13 cellular contexts compared by ENCODE assay signal in genomic region chr16:209359-209758, GRCh38. TPM values are rescaled to one million over a fixed set of nuclear protein-coding genes. Genes with fewer than 3 reads are reported as not detected.
DNase-seq lines count a peak whose midpoint lies in the region; ATAC-seq and TF ChIP-seq lines count a peak whose summit lies in the region.
"Not testable (repeated sequence)": the region's sequence is repeated elsewhere in the genome, so short reads cannot be mapped to it uniquely, and the experiment has no call there.
"Had no signal": no experiment of that assay in that cellular context is flagged by ENCODE, and none has a peak within 500 bp of the region (broad histone marks: within the 10 kb centered on the region; RNA-seq: fewer than 3 reads in every experiment).

No MANE protein-coding gene starts in this region.

- POLR2A ChIA-PET in IMR-90 (lab: Charles Lee; ENCODE audit: unreplicated experiment): not testable (repeated sequence)

- H2AFZ ChIP-seq in IMR-90 (replicated peaks; ENCODE audit: low read length, poor library complexity): not testable (repeated sequence)

- not testable (repeated sequence) for H2AK5ac ChIP-seq in IMR-90 (ENCODE audit: low read depth, low read length)

- not testable (repeated sequence) for TF ChIP-seq POLR2A in IMR-90 (IDR thresholded peaks at IDR 0.05; ENCODE audit: low read depth, low read length)

- ATAC-seq in IMR-90 (ENCODE audit: low read depth): peak; percentile 58
- ATAC-seq in psoas muscle: peak; percentile 47 to 79 (median 69)

- H3K79me1 ChIP-seq in IMR-90 (ENCODE audit: low read depth in 1 of 2, low read length in 2 of 2): peaks cover 42 to 81% of the 10 kb centered on the region in 2 experiments

- not testable (repeated sequence) for H3K56ac ChIP-seq in IMR-90 (ENCODE audit: extremely low read depth, insufficient read depth, low read length)

- not testable (repeated sequence) for H3K27me3 ChIP-seq in IMR-90 (ENCODE audit: control insufficient read depth, insufficient read depth, low read length); psoas muscle (ENCODE audit: insufficient read depth in 3 of 3, low read length in 2 of 3); skeletal muscle tissue (ENCODE audit: control insufficient read depth in 3 of 3, insufficient read depth in 3 of 3, low read length in 3 of 3)

- not testable (repeated sequence) for H3K27ac ChIP-seq in IMR-90 (ENCODE audit: insufficient read depth, low read length)
- H3K27ac ChIP-seq in psoas muscle (peak overlapping the region; percentile 53), skeletal muscle tissue (ENCODE audit: low read depth, low read length) (peak overlapping the region; percentile 32)

- not testable (repeated sequence) for H2BK15ac ChIP-seq in IMR-90 (ENCODE audit: low read depth, low read length)

- not testable (repeated sequence) for H3K9ac ChIP-seq in IMR-90 (ENCODE audit: low read depth, low read length); skeletal muscle tissue (ENCODE audit: low read depth in 1 of 3, low read length in 3 of 3)

- WGBS in IMR-90 (ENCODE audit: extremely low coverage in 2 of 2, insufficient read length in 1 of 2), 2 experiments: no CpG with 5 or more reads among the region's 4 CpGs
- 51 to 69% (median 57%) methylated on average over 4 of the region's 4 CpGs for WGBS in psoas muscle, 3 donors

- H3K4ac ChIP-seq in IMR-90 (ENCODE audit: low read depth, low read length): not testable (repeated sequence)

- H3K4me3 ChIP-seq in IMR-90 (ENCODE audit: insufficient read depth, low read depth, low read length); fibroblast of villous mesenchyme (ENCODE audit: low read depth, low read length); psoas muscle; skeletal muscle tissue (ENCODE audit: low read length in 3 of 3): not testable (repeated sequence)

- H3K14ac ChIP-seq in IMR-90 (replicated peaks; ENCODE audit: low read depth, low read length): not testable (repeated sequence)

- H4K91ac ChIP-seq in IMR-90 (ENCODE audit: insufficient read depth, low read depth, low read length): not testable (repeated sequence)

- not testable (repeated sequence) for H3K9me1 ChIP-seq in IMR-90 (ENCODE audit: insufficient read depth, low read length)

- H2BK120ac ChIP-seq in IMR-90 (ENCODE audit: low read depth, low read length): not testable (repeated sequence)

- H4K20me1 ChIP-seq in IMR-90 (ENCODE audit: insufficient read depth, low read length): peaks cover 65% of the 10 kb centered on the region

- not testable (repeated sequence) for H2BK20ac ChIP-seq in IMR-90 (ENCODE audit: low read depth, low read length)

- not testable (repeated sequence) for BruUV-seq in IMR-90 (replicated peaks; lab: Mats Ljungman, UMichigan)

- H3K4me1 ChIP-seq in IMR-90 (ENCODE audit: control insufficient read depth, insufficient read depth, low read length); skeletal muscle tissue (ENCODE audit: control insufficient read depth in 3 of 3, insufficient read depth in 3 of 3, low read length in 3 of 3): not testable (repeated sequence)
- H3K4me1 ChIP-seq in psoas muscle: peaks cover 27% of the 10 kb centered on the region

- not testable (repeated sequence) for H3K4me2 ChIP-seq in IMR-90 (ENCODE audit: low read depth, low read length)

- dilution Hi-C loops in IMR-90 (cut with HindIII; ENCODE audit: low sequenced_read_pairs, unreplicated experiment): not testable (repeated sequence)

- not testable (repeated sequence) for H2BK5ac ChIP-seq in IMR-90 (ENCODE audit: low read depth, low read length, poor library complexity, severe bottlenecking)

- H3K9me3 ChIP-seq in IMR-90 (ENCODE audit: control insufficient read depth, insufficient read depth, low read length); psoas muscle; skeletal muscle tissue (ENCODE audit: control insufficient read depth in 3 of 3, low read length in 3 of 3): not testable (repeated sequence)

- not testable (repeated sequence) for H2AK9ac ChIP-seq in IMR-90 (replicated peaks; ENCODE audit: low read depth, low read length, poor library complexity)

- CTCF ChIA-PET in IMR-90 (lab: Yijun Ruan, JAX): interaction anchor here (0.6 kb wide), 1 partner anchor 59 kb away, joined by 4 read pairs; no protein-coding TSS in a partner anchor

- H3K36me3 ChIP-seq in IMR-90 (ENCODE audit: control insufficient read depth, insufficient read depth, low read length) (peaks cover 56% of the 10 kb centered on the region), psoas muscle (ENCODE audit: insufficient read depth in 1 of 2, low read depth in 1 of 2) (peaks cover 19 to 89% of the 10 kb centered on the region in 2 donors), skeletal muscle tissue (ENCODE audit: control insufficient read depth in 3 of 3, insufficient read depth in 3 of 3, low read length in 3 of 3) (peaks cover 26 to 53% (median 49%) of the 10 kb centered on the region in 3 donors)

- intact Hi-C loops in IMR-90 (cut with micrococcal nuclease): not testable (repeated sequence)
- intact Hi-C loops in psoas muscle (cut with DNase I): loop anchor here in 1 of 2 donors (10.0 kb wide), 1 partner anchor 145 kb away; the partner anchor contains the start of gene AXIN1

- not testable (repeated sequence) for H3K23ac ChIP-seq in IMR-90 (ENCODE audit: low read depth, low read length)

- H3K18ac ChIP-seq in IMR-90 (ENCODE audit: low read depth, low read length): not testable (repeated sequence)

- DNase-seq in IMR-90 (peak; percentile 15), amniotic epithelial cell (ENCODE audit: low read depth) (peak; percentile 44), fibroblast of villous mesenchyme (ENCODE audit: low read depth) (peak; percentile 34)
- DNase-seq in psoas muscle: not testable (repeated sequence)

- not testable (repeated sequence) for TF ChIP-seq RAD21 in IMR-90 (IDR thresholded peaks at IDR 0.05; ENCODE audit: low read length)

- not testable (repeated sequence) for TF ChIP-seq CTCF in IMR-90 (conservative IDR thresholded peaks at IDR 0.05; ENCODE audit: low read depth, low read length); fibroblast of villous mesenchyme (IDR thresholded peaks at IDR 0.05; ENCODE audit: insufficient read depth, low read depth, low read length); psoas muscle (IDR thresholded peaks at IDR 0.05)

- not testable (repeated sequence) for H4K8ac ChIP-seq in IMR-90 (ENCODE audit: low read depth in 2 of 2, low read length in 2 of 2)

- in situ Hi-C loops in IMR-90 (cut with MboI; ENCODE audit: low sequenced_read_pairs): not testable (repeated sequence)

- not testable (repeated sequence) for H4K5ac ChIP-seq in IMR-90 (ENCODE audit: low read depth, low read length)

TF ChIP-seq in IMR-90, 13 proteins besides CTCF, POLR2A, EP300 and RAD21:
- TF ChIP-seq CEBPB (IDR thresholded peaks at IDR 0.05; ENCODE audit: low read depth, low read length): peak; percentile 21; the same call in 1 of the 2 replicates

RNA-seq across cellular contexts. Expression of gene LUC7L, which starts 19.9 kb away (rescaled TPM):
- total RNA-seq in IMR-90 (2012; rRNA removed) (21.5 and 33.3 TPM in 2 replicates), fibroblast of villous mesenchyme (44.1 and 52.7 TPM in 2 replicates), psoas muscle (10 to 100 TPM; 23.8 to 30.3 (median 27.1) TPM), skeletal muscle tissue (38.1 TPM)
- polyA plus RNA-seq in IMR-90 (2012; rRNA removed) (52.8 and 55.6 TPM in 2 replicates), psoas muscle (10 to 100 TPM; 36.3 to 58.9 (median 36.7) TPM)
- 31.3 and 67.0 TPM in 2 replicates for polyA plus RNA-seq in IMR-90 (2012; cell fraction: cytosol; rRNA removed)
- polyA plus RNA-seq in IMR-90 (2012; cell fraction: nucleus; rRNA removed; ENCODE audit: low replicate concordance): 330 and 479 TPM in 2 replicates

RNA-seq across cellular contexts. Expression of gene FAM234A, which starts 25.3 kb away (rescaled TPM):
- total RNA-seq in IMR-90 (2012; rRNA removed) (27.5 and 30.3 TPM in 2 replicates), fibroblast of villous mesenchyme (58.7 and 59.6 TPM in 2 replicates), psoas muscle (100 to 1,000 TPM; 108 to 154 (median 120) TPM), skeletal muscle tissue (23.5 TPM)
- polyA plus RNA-seq in IMR-90 (2012; rRNA removed) (60.5 and 64.2 TPM in 2 replicates), psoas muscle (100 to 1,000 TPM in 1 of 3 donors, 10 to 100 TPM in 2; 54.2 to 198 (median 98.4) TPM)
- polyA plus RNA-seq in IMR-90 (2012; cell fraction: cytosol; rRNA removed): 65.9 and 85.9 TPM in 2 replicates
- polyA plus RNA-seq in IMR-90 (2012; cell fraction: nucleus; rRNA removed; ENCODE audit: low replicate concordance): 52.2 and 75.8 TPM in 2 replicates

RNA-seq across cellular contexts. Expression of gene HBQ1, which starts 29.1 kb away (rescaled TPM):
- total RNA-seq in IMR-90 (2012; rRNA removed) (not detected in 2 replicates), fibroblast of villous mesenchyme (not detected in 2 replicates), psoas muscle (under 1 TPM in 1 of 4 donors, not detected in 3; 0.58 TPM), skeletal muscle tissue (14.1 TPM)
- polyA plus RNA-seq in IMR-90 (2012; rRNA removed) (0.92 and 1.7 TPM in 2 replicates), psoas muscle (not detected)
- polyA plus RNA-seq in IMR-90 (2012; cell fraction: cytosol; rRNA removed): 0.69 and 2.5 TPM in 2 replicates
- 0.24 and 1.3 TPM in 2 replicates for polyA plus RNA-seq in IMR-90 (2012; cell fraction: nucleus; rRNA removed; ENCODE audit: low replicate concordance)
- total RNA-seq: CD4-positive, alpha-beta memory T cell; CD4-positive, CD25-positive, alpha-beta regulatory T cell; CD8-positive, alpha-beta memory T cell; Daoy; GM12878 had no signal
- polyA plus RNA-seq: AG04450; CD14-positive monocyte; CD4-positive, alpha-beta memory T cell; CD4-positive, CD25-positive, alpha-beta regulatory T cell; GM12878 had no signal

RNA-seq across cellular contexts. Expression of gene HBA1, which starts 32.9 kb away (rescaled TPM):
- total RNA-seq in IMR-90 (2012; rRNA removed): not detected in 2 replicates
- 0.21 TPM in 1 of 2 replicates, not detected in the other for polyA plus RNA-seq in IMR-90 (2012; rRNA removed)
- 1.2 TPM in 1 of 2 replicates, not detected in the other for polyA plus RNA-seq in IMR-90 (2012; cell fraction: cytosol; rRNA removed)
- polyA plus RNA-seq in IMR-90 (2012; cell fraction: nucleus; rRNA removed; ENCODE audit: low replicate concordance): not detected in 2 replicates
- not detected in 2 replicates for total RNA-seq in fibroblast of villous mesenchyme
- total RNA-seq in psoas muscle: 1,000 to 10,000 TPM in 1 of 4 donors, 100 to 1,000 TPM in 1, 10 to 100 TPM in 2; 22.5 to 1,513 (median 169) TPM
- polyA plus RNA-seq in psoas muscle: 10 to 100 TPM in 1 of 3 donors, 1 to 10 TPM in 2; 6.1 to 10.3 (median 8.2) TPM
- total RNA-seq in skeletal muscle tissue: 2,922 TPM
- total RNA-seq: CD4-positive, CD25-positive, alpha-beta regulatory T cell; CD8-positive, alpha-beta memory T cell; Daoy; G401 had no signal
- polyA plus RNA-seq: AG04450; CD4-positive, alpha-beta memory T cell had no signal

RNA-seq across cellular contexts. Expression of gene HBA2, which starts 36.7 kb away (rescaled TPM):
- not detected in 2 replicates for total RNA-seq in IMR-90 (2012; rRNA removed)
- polyA plus RNA-seq in IMR-90 (2012; rRNA removed): not detected in 2 replicates
- 0.39 TPM in 1 of 2 replicates, not detected in the other for polyA plus RNA-seq in IMR-90 (2012; cell fraction: cytosol; rRNA removed)
- polyA plus RNA-seq in IMR-90 (2012; cell fraction: nucleus; rRNA removed; ENCODE audit: low replicate concordance): 0.54 TPM in 1 of 2 replicates, not detected in the other
- not detected in 2 replicates for total RNA-seq in fibroblast of villous mesenchyme
- total RNA-seq in psoas muscle: 1,000 to 10,000 TPM in 1 of 4 donors, 100 to 1,000 TPM in 1, 10 to 100 TPM in 2; 11.9 to 1,244 (median 122) TPM
- polyA plus RNA-seq in psoas muscle: 10 to 100 TPM; 18.5 to 24.9 (median 22.9) TPM
- 5,761 TPM for total RNA-seq in skeletal muscle tissue
- total RNA-seq: CD8-positive, alpha-beta memory T cell; G401 had no signal
- polyA plus RNA-seq: AG04450 had no signal
